In the genomic region with DNA sequence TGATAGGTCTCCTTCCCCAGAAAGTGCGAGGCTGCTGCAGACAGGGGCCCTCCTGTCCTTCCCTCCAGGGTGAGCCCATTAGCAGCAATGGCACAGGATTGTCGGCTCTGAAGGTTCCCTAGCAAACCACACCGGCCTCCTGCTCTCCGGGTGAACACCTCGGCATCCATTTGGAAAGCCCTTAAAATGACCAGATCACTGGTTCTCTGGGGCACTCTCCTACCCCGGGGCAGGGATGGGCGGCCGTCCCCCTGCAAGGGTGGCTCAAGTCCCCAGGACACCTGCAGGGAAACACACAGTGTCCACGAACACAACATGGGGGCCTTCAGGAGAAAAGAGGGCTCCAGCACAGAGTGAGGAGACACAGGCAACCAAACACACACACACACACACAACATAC, we compare ENCODE assay signal across 15 cellular contexts.
"Had no signal": no experiment of that assay in that cellular context is flagged by ENCODE, and none has a peak within 500 bp of the region (broad histone marks: within the 10 kb centered on the region; RNA-seq: fewer than 3 reads in every experiment).

No MANE protein-coding gene starts in this region.

- H3K27me3 ChIP-seq: dorsolateral prefrontal cortex, heart left ventricle, tibial artery had no signal

- H3K36me3 ChIP-seq: heart left ventricle, tibial artery had no signal

- H3K4me1 ChIP-seq: heart left ventricle, tibial artery had no signal

- H3K9me3 ChIP-seq: tibial artery had no signal

- DNase-seq: cortex of kidney; effector CD8-positive, alpha-beta T cell; heart left ventricle; hippocampal formation; islet precursor cell; mammary epithelial cell; natural killer cell; right cardiac atrium; stimulated activated CD4-positive, alpha-beta T cell treated with anti-CD3 and anti-CD28 coated beads, Interleukin-2, amount 100 ng/mL, for 48 hours; stimulated activated naive CD4-positive, alpha-beta T cell treated with Interleukin-2 at 50 U/mL for 16 hours had no signal

- H3K27ac ChIP-seq: dorsolateral prefrontal cortex, heart left ventricle, tibial artery had no signal

- ATAC-seq: esophagus mucosa, heart left ventricle, left lobe of liver, natural killer cell, right cardiac atrium had no signal

- H3K4me3 ChIP-seq: dorsolateral prefrontal cortex, heart left ventricle, smooth muscle cell, tibial artery had no signal
